Comparison of ENCODE assay signal across 1 cellular context in the genomic region with DNA sequence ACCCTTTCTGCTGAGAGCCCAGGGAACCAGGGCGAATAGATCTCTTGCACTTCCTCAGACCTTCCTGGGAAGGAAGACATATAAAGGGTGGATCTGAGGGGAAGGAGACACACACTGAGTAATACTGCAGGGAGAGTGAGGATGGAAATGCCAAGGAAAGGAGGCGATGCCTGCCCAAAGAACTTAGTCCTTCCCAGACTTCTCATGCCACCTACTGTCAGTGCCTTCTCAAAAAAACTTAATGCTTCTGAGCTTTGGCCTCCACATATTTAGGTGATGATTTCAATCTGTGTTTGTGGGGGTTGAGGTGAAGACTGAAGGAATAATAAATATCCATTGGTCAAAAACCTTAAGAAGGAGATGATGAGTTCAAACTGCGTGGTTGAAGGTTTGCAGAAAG.
TF ChIP-seq lines count a peak whose summit lies in the region.

No MANE protein-coding gene starts in this region.

TF ChIP-seq in SK-N-SH treated with all-trans-retinoic acid at 6 μM for 48 hours, 23 proteins besides CTCF, POLR2A, EP300 and RAD21:
- TF ChIP-seq TCF4 (CRISPR knock-in tag; IDR thresholded peaks at IDR 0.05; ENCODE audit: borderline replicate concordance), result no peak
- TF ChIP-seq GLIS3 (CRISPR knock-in tag; IDR thresholded peaks at IDR 0.05), result no peak
- no peak for TF ChIP-seq OSR1 (CRISPR knock-in tag; IDR thresholded peaks at IDR 0.05)
- no peak for TF ChIP-seq ARNTL (CRISPR knock-in tag; IDR thresholded peaks at IDR 0.05; ENCODE audit: borderline replicate concordance, low read depth)
- no peak for TF ChIP-seq ZNF565 (CRISPR knock-in tag; conservative IDR thresholded peaks at IDR 0.05; ENCODE audit: low read depth)
- TF ChIP-seq ISL1 (CRISPR knock-in tag; IDR thresholded peaks at IDR 0.05), result no peak
- TF ChIP-seq ESRRG (CRISPR knock-in tag; IDR thresholded peaks at IDR 0.05), result no peak
- TF ChIP-seq, protein P1, sequence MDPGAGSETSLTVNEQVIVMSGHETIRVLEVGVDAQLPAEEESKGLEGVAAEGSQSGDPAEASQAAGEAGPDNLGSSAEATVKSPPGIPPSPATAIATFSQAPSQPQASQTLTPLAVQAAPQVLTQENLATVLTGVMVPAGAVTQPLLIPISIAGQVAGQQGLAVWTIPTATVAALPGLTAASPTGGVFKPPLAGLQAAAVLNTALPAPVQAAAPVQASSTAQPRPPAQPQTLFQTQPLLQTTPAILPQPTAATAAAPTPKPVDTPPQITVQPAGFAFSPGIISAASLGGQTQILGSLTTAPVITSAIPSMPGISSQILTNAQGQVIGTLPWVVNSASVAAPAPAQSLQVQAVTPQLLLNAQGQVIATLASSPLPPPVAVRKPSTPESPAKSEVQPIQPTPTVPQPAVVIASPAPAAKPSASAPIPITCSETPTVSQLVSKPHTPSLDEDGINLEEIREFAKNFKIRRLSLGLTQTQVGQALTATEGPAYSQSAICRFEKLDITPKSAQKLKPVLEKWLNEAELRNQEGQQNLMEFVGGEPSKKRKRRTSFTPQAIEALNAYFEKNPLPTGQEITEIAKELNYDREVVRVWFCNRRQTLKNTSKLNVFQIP (CRISPR knock-in tag; IDR thresholded peaks at IDR 0.05; ENCODE audit: borderline replicate concordance, low read depth), result no peak
- TF ChIP-seq, protein P2, sequence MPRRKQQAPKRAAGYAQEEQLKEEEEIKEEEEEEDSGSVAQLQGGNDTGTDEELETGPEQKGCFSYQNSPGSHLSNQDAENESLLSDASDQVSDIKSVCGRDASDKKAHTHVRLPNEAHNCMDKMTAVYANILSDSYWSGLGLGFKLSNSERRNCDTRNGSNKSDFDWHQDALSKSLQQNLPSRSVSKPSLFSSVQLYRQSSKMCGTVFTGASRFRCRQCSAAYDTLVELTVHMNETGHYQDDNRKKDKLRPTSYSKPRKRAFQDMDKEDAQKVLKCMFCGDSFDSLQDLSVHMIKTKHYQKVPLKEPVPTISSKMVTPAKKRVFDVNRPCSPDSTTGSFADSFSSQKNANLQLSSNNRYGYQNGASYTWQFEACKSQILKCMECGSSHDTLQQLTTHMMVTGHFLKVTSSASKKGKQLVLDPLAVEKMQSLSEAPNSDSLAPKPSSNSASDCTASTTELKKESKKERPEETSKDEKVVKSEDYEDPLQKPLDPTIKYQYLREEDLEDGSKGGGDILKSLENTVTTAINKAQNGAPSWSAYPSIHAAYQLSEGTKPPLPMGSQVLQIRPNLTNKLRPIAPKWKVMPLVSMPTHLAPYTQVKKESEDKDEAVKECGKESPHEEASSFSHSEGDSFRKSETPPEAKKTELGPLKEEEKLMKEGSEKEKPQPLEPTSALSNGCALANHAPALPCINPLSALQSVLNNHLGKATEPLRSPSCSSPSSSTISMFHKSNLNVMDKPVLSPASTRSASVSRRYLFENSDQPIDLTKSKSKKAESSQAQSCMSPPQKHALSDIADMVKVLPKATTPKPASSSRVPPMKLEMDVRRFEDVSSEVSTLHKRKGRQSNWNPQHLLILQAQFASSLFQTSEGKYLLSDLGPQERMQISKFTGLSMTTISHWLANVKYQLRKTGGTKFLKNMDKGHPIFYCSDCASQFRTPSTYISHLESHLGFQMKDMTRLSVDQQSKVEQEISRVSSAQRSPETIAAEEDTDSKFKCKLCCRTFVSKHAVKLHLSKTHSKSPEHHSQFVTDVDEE (CRISPR knock-in tag; IDR thresholded peaks at IDR 0.05), result no peak
- no peak for TF ChIP-seq TOX (CRISPR knock-in tag; IDR thresholded peaks at IDR 0.05; ENCODE audit: borderline replicate concordance)
- TF ChIP-seq ZNF8 (CRISPR knock-in tag; IDR thresholded peaks at IDR 0.05), result no peak
- no peak for TF ChIP-seq ZFP30 (CRISPR knock-in tag; IDR thresholded peaks at IDR 0.05)
- TF ChIP-seq ZFP3 (CRISPR knock-in tag; IDR thresholded peaks at IDR 0.05), result no peak
- no peak for TF ChIP-seq BACH2 (CRISPR knock-in tag; IDR thresholded peaks at IDR 0.05; ENCODE audit: borderline replicate concordance)
- no peak for TF ChIP-seq ZC3H10 (CRISPR knock-in tag; IDR thresholded peaks at IDR 0.05)
- TF ChIP-seq, protein P3, sequence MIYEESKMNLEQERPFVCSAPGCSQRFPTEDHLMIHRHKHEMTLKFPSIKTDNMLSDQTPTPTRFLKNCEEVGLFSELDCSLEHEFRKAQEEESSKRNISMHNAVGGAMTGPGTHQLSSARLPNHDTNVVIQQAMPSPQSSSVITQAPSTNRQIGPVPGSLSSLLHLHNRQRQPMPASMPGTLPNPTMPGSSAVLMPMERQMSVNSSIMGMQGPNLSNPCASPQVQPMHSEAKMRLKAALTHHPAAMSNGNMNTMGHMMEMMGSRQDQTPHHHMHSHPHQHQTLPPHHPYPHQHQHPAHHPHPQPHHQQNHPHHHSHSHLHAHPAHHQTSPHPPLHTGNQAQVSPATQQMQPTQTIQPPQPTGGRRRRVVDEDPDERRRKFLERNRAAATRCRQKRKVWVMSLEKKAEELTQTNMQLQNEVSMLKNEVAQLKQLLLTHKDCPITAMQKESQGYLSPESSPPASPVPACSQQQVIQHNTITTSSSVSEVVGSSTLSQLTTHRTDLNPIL (CRISPR knock-in tag; IDR thresholded peaks at IDR 0.05; ENCODE audit: low read depth), result no peak
- TF ChIP-seq PPARA (CRISPR knock-in tag; IDR thresholded peaks at IDR 0.05; ENCODE audit: borderline replicate concordance), result no peak
